Comparison of ENCODE assay signal across 18 cellular contexts in genomic region chr1:228833911-228834631, GRCh38.
DNase-seq lines count a peak whose midpoint lies in the region; ATAC-seq, FAIRE-seq and TF ChIP-seq lines count a peak whose summit lies in the region.
"Had no signal": no experiment of that assay in that cellular context is flagged by ENCODE, and none has a peak within 500 bp of the region (broad histone marks: within the 10 kb centered on the region; RNA-seq: fewer than 3 reads in every experiment).

No MANE protein-coding gene starts in this region.

- no TSS peak for BruUV-seq in GM12878 (replicated peaks; lab: Mats Ljungman, UMichigan)

- no peak overlapping the region for H3K4me3 ChIP-seq in GM12878
- H3K4me3 ChIP-seq: prostate gland, suprapubic skin had no signal

- H3K27me3 Mint-ChIP-seq in nephron progenitor cell (ENCODE audit: low read depth, poor library complexity) (peaks cover 10% of the 10 kb centered on the region), type B pancreatic cell (no peaks in the 10 kb centered on the region)
- H3K27me3 Mint-ChIP-seq: activated naive CD4-positive, alpha-beta T cell treated with anti-CD3 and anti-CD28 coated beads, Interleukin-2, amount 50 U/mL, for 24 hours had no signal

- intact Hi-C loops in GM12878 (cut with micrococcal nuclease; ENCODE audit: unreplicated experiment) = no loop called here

- H3K27ac ChIP-seq in GM12878 (ENCODE audit: control insufficient read depth, insufficient read depth) = no peak overlapping the region
- H3K27ac ChIP-seq: neutrophil, prostate gland, suprapubic skin had no signal

- SMC1A ChIA-PET in GM12878 (lab: Charles Lee; ENCODE audit: uncharacterized antibody, unreplicated experiment) = interaction anchor here (1.0 to 1.5 kb wide), 4 partner anchors 8 to 27 kb away, joined by 3 to 7 read pairs (median 4); no protein-coding TSS in a partner anchor

- H2AFZ ChIP-seq in GM12878 (ENCODE audit: control insufficient read depth, low read depth, low read length) = no peak overlapping the region

- 10% methylated on average over 12 of the region's 12 CpGs for WGBS in GM12878 (ENCODE audit: insufficient coverage, insufficient replicate concordance, low lambda C conversion rate, missing lambda C conversion rate)

- H3K27ac Mint-ChIP-seq in nephron progenitor cell (peak overlapping the region; percentile 74), type B pancreatic cell (peak overlapping the region; percentile 37)
- H3K27ac Mint-ChIP-seq: activated naive CD4-positive, alpha-beta T cell treated with anti-CD3 and anti-CD28 coated beads, Interleukin-2, amount 50 U/mL, for 24 hours had no signal

- TF ChIP-seq POLR2A in GM12878 (IDR thresholded peaks at IDR 0.05; ENCODE audit: low read depth, low read length) = no peak

- H3K27me3 ChIP-seq in GM12878 (replicated peaks in 1 of 2; ENCODE audit: control insufficient read depth in 2 of 2, insufficient read depth in 2 of 2, low read length in 1 of 2) = 0 out of 4 replicates have a peak, but pooled peaks cover 2 to 5% of the 10 kb centered on the region in 2 experiments
- H3K27me3 ChIP-seq: neutrophil had no signal

- H3K9me3 Mint-ChIP-seq in nephron progenitor cell (peaks cover 4% of the 10 kb centered on the region), type B pancreatic cell (no peaks in the 10 kb centered on the region)
- H3K9me3 Mint-ChIP-seq: activated naive CD4-positive, alpha-beta T cell treated with anti-CD3 and anti-CD28 coated beads, Interleukin-2, amount 50 U/mL, for 24 hours; CD4-positive, alpha-beta memory T cell had no signal

- H3K36me3 Mint-ChIP-seq in nephron progenitor cell (ENCODE audit: low read depth) = no peaks in the 10 kb centered on the region
- no peaks in the 10 kb centered on the region for H3K36me3 Mint-ChIP-seq in type B pancreatic cell
- H3K36me3 Mint-ChIP-seq: activated naive CD4-positive, alpha-beta T cell treated with anti-CD3 and anti-CD28 coated beads, Interleukin-2, amount 50 U/mL, for 24 hours; CD4-positive, alpha-beta memory T cell had no signal

- no peak for TF ChIP-seq CTCF in GM12878 (IDR thresholded peaks at IDR 0.05 in 2 of 3, conservative IDR thresholded peaks at IDR 0.05 in 1 of 3; ENCODE audit: control insufficient read depth in 2 of 3, extremely low read depth in 1 of 3, insufficient read depth in 1 of 3, low read depth in 3 of 3, low read length in 3 of 3)
- TF ChIP-seq CTCF in nephron progenitor cell (IDR thresholded peaks at IDR 0.05) = no peak
- TF ChIP-seq CTCF in type B pancreatic cell (conservative IDR thresholded peaks at IDR 0.05) = no peak

- no peaks in the 10 kb centered on the region for H3K36me3 ChIP-seq in GM12878 (ENCODE audit: control insufficient read depth in 2 of 2, insufficient read depth in 2 of 2, low read length in 1 of 2)
- H3K36me3 ChIP-seq: neutrophil, prostate gland, suprapubic skin had no signal

- H3K4me2 ChIP-seq in GM12878 (ENCODE audit: control insufficient read depth, insufficient read depth) = no peak overlapping the region

- H3K9ac ChIP-seq in GM12878 (ENCODE audit: control insufficient read depth, insufficient read depth, low read length) = no peak overlapping the region

- H3K4me1 ChIP-seq in GM12878 (ENCODE audit: control insufficient read depth, insufficient read depth, low read length) = peaks cover 4% of the 10 kb centered on the region
- H3K4me1 ChIP-seq: prostate gland had no signal

- RAD21 ChIA-PET in GM12878 (lab: Charles Lee; ENCODE audit: unreplicated experiment) = interaction anchor here (1.2 to 1.6 kb wide), 4 partner anchors 14 to 64 kb away, joined by 4 to 7 read pairs (median 5); no protein-coding TSS in a partner anchor

- POLR2A ChIA-PET in GM12878 (lab: Charles Lee) (interaction anchor here (0.6 kb wide), 1 partner anchor 12 kb away, joined by 3 read pairs; no protein-coding TSS in a partner anchor), HEK293T (lab: Yijun Ruan, JAX) (interaction anchor here (1.5 kb wide), 1 partner anchor 8 kb away, joined by 5 read pairs; no protein-coding TSS in a partner anchor)

- CTCF ChIA-PET in GM12878 (lab: Yijun Ruan, JAX) (interaction anchor here (0.6 kb wide), 1 partner anchor 15 kb away, joined by 3 read pairs; no protein-coding TSS in a partner anchor), HEK293T (lab: Yijun Ruan, JAX) (interaction anchor here (0.7 kb wide), 1 partner anchor 27 kb away, joined by 3 read pairs; no protein-coding TSS in a partner anchor)

- no peak overlapping the region for H3K4me3 Mint-ChIP-seq in nephron progenitor cell
- no peak overlapping the region for H3K4me3 Mint-ChIP-seq in type B pancreatic cell
- H3K4me3 Mint-ChIP-seq: activated naive CD4-positive, alpha-beta T cell treated with anti-CD3 and anti-CD28 coated beads, Interleukin-2, amount 50 U/mL, for 24 hours; CD4-positive, alpha-beta memory T cell had no signal

- H3K9me3 ChIP-seq in GM12878 (replicated peaks; ENCODE audit: control insufficient read depth, insufficient read depth, low read length) = no peaks in the 10 kb centered on the region; the same call in 2 of the 3 replicates
- H3K9me3 ChIP-seq: neutrophil, prostate gland, suprapubic skin had no signal

- H4K20me1 ChIP-seq in GM12878 (ENCODE audit: control insufficient read depth, insufficient read depth) = no peaks in the 10 kb centered on the region

- H3K4me1 Mint-ChIP-seq in nephron progenitor cell (peaks cover 91% of the 10 kb centered on the region), type B pancreatic cell (ENCODE audit: unreplicated experiment) (peaks cover 61% of the 10 kb centered on the region)

- TF ChIP-seq EP300 in GM12878 (IDR thresholded peaks at IDR 0.05; ENCODE audit: borderline replicate concordance in 1 of 2, control insufficient read depth in 1 of 2, low read depth in 2 of 2, low read length in 2 of 2) = no peak

- no peak for FAIRE-seq in GM12878 (lab: Jason Lieb, UNC)
- FAIRE-seq: H54 had no signal

- ATAC-seq in GM12878 = peak; percentile 22; the same call in 2 of the 3 replicates
- ATAC-seq in GM21825 (IDR thresholded peaks at IDR 0.05; ENCODE audit: unreplicated experiment) = no peak

- DNase-seq in NCI-H69 (lab: John Stamatoyannopoulos, UW) (peak; percentile 30), GM12878 (ENCODE audit: low read depth, low spot score) (no peak), nephron progenitor cell (no peak), type B pancreatic cell (ENCODE audit: extremely low spot score, unreplicated experiment) (no peak), HEK293T (ENCODE audit: extremely low spot score) (no peak), GM19238 (ENCODE audit: insufficient read length, low spot score) (no peak)
- DNase-seq: activated CD4-positive, alpha-beta T cell treated with anti-CD3 and anti-CD28 coated beads for 4 hours; anterior cingulate cortex; CD4-positive, alpha-beta memory T cell; DMS 273 treated with DMSO at 0.1 percent for 48 hours; Karpas-422; NCI-H1694 treated with DMSO at 0.1 percent for 48 hours had no signal

- no peaks in the 10 kb centered on the region for H3K79me2 ChIP-seq in GM12878 (ENCODE audit: control insufficient read depth, insufficient read depth, low read length)

- in situ Hi-C loops in GM12878 (cut with MboI) = no loop called here

- no peak for TF ChIP-seq RAD21 in GM12878 (IDR thresholded peaks at IDR 0.05; ENCODE audit: insufficient read depth, low read depth, low read length)

TF ChIP-seq in GM12878, 131 proteins besides CTCF, POLR2A, EP300 and RAD21 (continues in another document):
- TF ChIP-seq BHLHE40 (IDR thresholded peaks at IDR 0.05; ENCODE audit: borderline replicate concordance in 1 of 2, low read depth in 2 of 2, low read length in 1 of 2) = peak; percentile 61 to 78
- no peak for TF ChIP-seq EGR1 (IDR thresholded peaks at IDR 0.05; ENCODE audit: borderline replicate concordance in 1 of 2, low read depth in 2 of 2, low read length in 2 of 2)
- TF ChIP-seq GABPA (IDR thresholded peaks at IDR 0.05; ENCODE audit: low read depth) = no peak
- no peak for TF ChIP-seq ZZZ3 (IDR thresholded peaks at IDR 0.05; ENCODE audit: control insufficient read depth, insufficient read length, low read depth)
- TF ChIP-seq NR2F1 (conservative IDR thresholded peaks at IDR 0.05) = peak; percentile 53
- TF ChIP-seq ASH2L (IDR thresholded peaks at IDR 0.05; ENCODE audit: borderline replicate concordance, low read depth) = no peak
- no peak for TF ChIP-seq IRF3 (IDR thresholded peaks at IDR 0.05)

TF ChIP-seq in HEK293T, 16 proteins besides CTCF, POLR2A, EP300 and RAD21:
- TF ChIP-seq CTBP1 (IDR thresholded peaks at IDR 0.05; ENCODE audit: borderline replicate concordance) = no peak
- TF ChIP-seq HDGF (IDR thresholded peaks at IDR 0.05; ENCODE audit: borderline replicate concordance) = no peak
- TF ChIP-seq FOXA1 (IDR thresholded peaks at IDR 0.05) = no peak
- no peak for TF ChIP-seq NFRKB (IDR thresholded peaks at IDR 0.05)
- no peak for TF ChIP-seq BHLHE40 (IDR thresholded peaks at IDR 0.05; ENCODE audit: borderline replicate concordance)
- no peak for TF ChIP-seq PKNOX1 (IDR thresholded peaks at IDR 0.05)
- TF ChIP-seq FOXM1 (IDR thresholded peaks at IDR 0.05; ENCODE audit: borderline replicate concordance) = no peak
- TF ChIP-seq FOXK2 (IDR thresholded peaks at IDR 0.05) = no peak
- no peak for TF ChIP-seq SP1 (IDR thresholded peaks at IDR 0.05)
- TF ChIP-seq ELF4 (IDR thresholded peaks at IDR 0.05) = no peak
- no peak for TF ChIP-seq L3MBTL2 (conservative IDR thresholded peaks at IDR 0.05)
- no peak for TF ChIP-seq LEF1 (IDR thresholded peaks at IDR 0.05; ENCODE audit: borderline replicate concordance)
- TF ChIP-seq TARDBP (IDR thresholded peaks at IDR 0.05) = no peak
- TF ChIP-seq ZNF384 (IDR thresholded peaks at IDR 0.05) = no peak
- TF ChIP-seq ARNT (IDR thresholded peaks at IDR 0.05) = no peak
- no peak for TF ChIP-seq SUZ12 (IDR thresholded peaks at IDR 0.05)
